Comparison of ENCODE assay signal across 15 cellular contexts in the genomic region with DNA sequence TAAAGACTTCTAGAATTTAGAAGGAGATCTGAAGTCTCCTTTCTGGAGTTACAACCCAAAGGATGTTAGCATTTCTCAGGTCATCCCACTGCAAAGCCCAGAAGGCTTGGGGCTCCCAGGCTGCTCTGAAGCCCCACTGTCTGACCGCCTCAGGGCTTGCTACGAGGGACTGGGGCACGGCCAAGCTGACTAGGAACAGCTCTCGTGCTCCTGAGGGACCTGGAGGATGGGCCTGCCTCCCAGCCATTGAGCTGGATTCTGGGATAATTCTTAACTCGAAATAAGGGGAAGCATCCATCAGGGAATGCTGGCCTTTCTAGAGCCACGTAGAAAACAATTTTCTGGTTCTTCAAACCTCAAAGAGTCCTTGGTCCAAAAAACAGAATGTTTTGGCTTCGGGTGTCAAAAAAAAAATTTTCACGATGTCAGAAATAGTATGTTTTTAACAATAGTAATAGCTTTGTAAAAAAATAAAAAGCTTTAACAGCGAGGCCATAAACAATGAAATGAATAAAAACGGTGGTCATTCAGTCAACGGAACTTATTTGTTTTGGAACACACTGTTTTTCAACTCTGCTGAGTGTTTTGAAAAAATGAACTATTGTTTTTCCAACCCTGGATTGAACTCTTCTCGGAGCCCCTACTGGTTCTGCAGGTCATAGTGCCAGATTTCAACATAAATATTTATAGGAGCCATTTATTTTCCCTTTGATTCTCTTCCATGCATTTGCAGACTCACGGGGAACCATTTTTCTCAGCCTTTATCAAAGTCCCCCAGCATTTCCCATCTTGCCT. TPM values are rescaled to one million over a fixed set of nuclear protein-coding genes. Genes with fewer than 3 reads are reported as not detected.
DNase-seq lines count a peak whose midpoint lies in the region; ATAC-seq and TF ChIP-seq lines count a peak whose summit lies in the region.
"Had no signal": no experiment of that assay in that cellular context is flagged by ENCODE, and none has a peak within 500 bp of the region (broad histone marks: within the 10 kb centered on the region; RNA-seq: fewer than 3 reads in every experiment).

No MANE protein-coding gene starts in this region.

- H3K4me1 ChIP-seq in BLaER1 treated with 17β-estradiol and CSF1 and Interleukin-3, amounts not matched to agents 10 nM and 100 nM = peaks cover 52 to 76% (median 62%) of the 10 kb centered on the region in 10 experiments
- peaks cover 8 to 62% of the 10 kb centered on the region in 2 donors for H3K4me1 ChIP-seq in adrenal gland (replicated peaks in 1 of 2)
- H3K4me1 ChIP-seq in skeletal muscle tissue (ENCODE audit: control insufficient read depth in 3 of 3, insufficient read depth in 3 of 3, low read length in 3 of 3) = peaks cover 16 to 43% (median 23%) of the 10 kb centered on the region in 3 donors

- no peaks in the 10 kb centered on the region for H3K9me3 ChIP-seq in BLaER1 treated with 17β-estradiol and CSF1 and Interleukin-3, amounts not matched to agents 10 nM and 100 nM (replicated peaks in 1 of 11)
- no peaks in the 10 kb centered on the region for H3K9me3 ChIP-seq in adrenal gland (replicated peaks in 1 of 3)
- no peaks in the 10 kb centered on the region for H3K9me3 ChIP-seq in skeletal muscle tissue (ENCODE audit: control insufficient read depth in 3 of 3, low read length in 3 of 3)

- no peaks in the 10 kb centered on the region for H4K20me1 ChIP-seq in BLaER1 treated with 17β-estradiol and CSF1 and Interleukin-3, amounts not matched to agents 10 nM and 100 nM

- TF ChIP-seq POLR2A in adrenal gland (IDR thresholded peaks at IDR 0.05) = no peak

- no peaks in the 10 kb centered on the region for H3K27me3 ChIP-seq in BLaER1 treated with 17β-estradiol and CSF1 and Interleukin-3, amounts not matched to agents 10 nM and 100 nM
- H3K27me3 ChIP-seq in adrenal gland = no peaks in the 10 kb centered on the region
- H3K27me3 ChIP-seq in skeletal muscle tissue (ENCODE audit: control insufficient read depth in 3 of 3, insufficient read depth in 3 of 3, low read length in 3 of 3) = peaks cover 0 to 26% (median 5%) of the 10 kb centered on the region in 3 donors

- no peak for ATAC-seq in left ventricle myocardium superior
- ATAC-seq in HG02610 (IDR thresholded peaks at IDR 0.05; ENCODE audit: unreplicated experiment) = no peak

- H3K9ac ChIP-seq in BLaER1 treated with 17β-estradiol and CSF1 and Interleukin-3, amounts not matched to agents 10 nM and 100 nM = no peak overlapping the region
- no peak overlapping the region for H3K9ac ChIP-seq in skeletal muscle tissue (ENCODE audit: low read depth in 1 of 3, low read length in 3 of 3)

- H3K27ac ChIP-seq in BLaER1 treated with 17β-estradiol and CSF1 and Interleukin-3, amounts not matched to agents 10 nM and 100 nM = peak overlapping the region in 4 of 11 experiments; percentile 65 to 82 (median 80); a peak in 6 of 22 replicates
- H3K27ac ChIP-seq in adrenal gland (peak overlapping the region in 3 of 5 donors; percentile 27 to 84 (median 69)), skeletal muscle tissue (ENCODE audit: low read depth, low read length) (peak overlapping the region; percentile 66)
- H3K27ac ChIP-seq: VCaP had no signal

- intact Hi-C loops in adrenal gland (cut with DNase I) (no loop called here), left ventricle myocardium superior (cut with micrococcal nuclease) (no loop called here)

- WGBS in adrenal gland, 4 donors = 58 to 70% (median 68%) methylated on average over 12 to 13 of the region's 13 CpGs

- no peak for TF ChIP-seq CTCF in adrenal gland (IDR thresholded peaks at IDR 0.05)
- TF ChIP-seq CTCF in GM20000 (IDR thresholded peaks at IDR 0.05; ENCODE audit: extremely low read depth, missing control alignments) = no peak
- no peak for TF ChIP-seq CTCF in foreskin fibroblast (IDR thresholded peaks at IDR 0.05; ENCODE audit: low read depth, low read length)

- no peaks in the 10 kb centered on the region for H3K36me3 ChIP-seq in BLaER1 treated with 17β-estradiol and CSF1 and Interleukin-3, amounts not matched to agents 10 nM and 100 nM
- H3K36me3 ChIP-seq in adrenal gland (replicated peaks in 1 of 2) (no peaks in the 10 kb centered on the region), skeletal muscle tissue (ENCODE audit: control insufficient read depth in 3 of 3, insufficient read depth in 3 of 3, low read length in 3 of 3) (no peaks in the 10 kb centered on the region)

- no peak for DNase-seq in adrenal gland
- DNase-seq in left ventricle myocardium superior = peak; percentile 57
- no peak for DNase-seq in HT-29 (ENCODE audit: low spot score)
- no peak for DNase-seq in GM20000 (ENCODE audit: low spot score)
- no peak for DNase-seq in foreskin fibroblast
- DNase-seq: activated T-cell treated with anti-CD3 and anti-CD28 coated beads, Interleukin-2, amount 50 U/mL, for 4 hours; amygdala; DND-41; midbrain; NCI-H2081 treated with DMSO at 0.1 percent for 48 hours had no signal

- peak overlapping the region in 7 of 11 experiments; percentile 86 to 97 (median 95); a peak in 14 of 22 replicates for H3K4me2 ChIP-seq in BLaER1 treated with 17β-estradiol and CSF1 and Interleukin-3, amounts not matched to agents 10 nM and 100 nM

- H3K4me3 ChIP-seq in BLaER1 treated with 17β-estradiol and CSF1 and Interleukin-3, amounts not matched to agents 10 nM and 100 nM = no peak overlapping the region
- H3K4me3 ChIP-seq in adrenal gland = no peak overlapping the region
- no peak overlapping the region for H3K4me3 ChIP-seq in skeletal muscle tissue (ENCODE audit: low read length in 3 of 3)
- no peak overlapping the region for H3K4me3 ChIP-seq in foreskin fibroblast (ENCODE audit: low read depth in 1 of 2, low read length in 2 of 2)

RNA-seq across cellular contexts. Expression of a gene that starts 16.4 kb away (rescaled TPM):
- total RNA-seq in adrenal gland (100 to 1,000 TPM; 176 to 306 (median 244) TPM), left ventricle myocardium superior (129 TPM), skeletal muscle tissue (76.2 TPM)
- 100 to 1,000 TPM in 1 of 3 donors, 10 to 100 TPM in 2; 26.4 to 570 (median 82.6) TPM for polyA plus RNA-seq in adrenal gland
- total RNA-seq in HT-29 (2014; rRNA removed; shearing (Covaris generic)) = 45.1 and 46.1 TPM in 2 replicates

RNA-seq across cellular contexts. Expression of a gene that starts 46.2 kb away (rescaled TPM):
- 1 to 10 TPM; 1.3 to 7.9 (median 2.8) TPM for total RNA-seq in adrenal gland
- 1 to 10 TPM; 1.2 to 4.1 (median 2.3) TPM for polyA plus RNA-seq in adrenal gland
- 0.37 TPM for total RNA-seq in left ventricle myocardium superior
- 3.1 TPM for total RNA-seq in skeletal muscle tissue
- not detected in 2 replicates for total RNA-seq in HT-29 (2014; rRNA removed; shearing (Covaris generic))
- total RNA-seq: SK-MEL-5 had no signal

RNA-seq across cellular contexts. Expression of a gene that starts 50.5 kb away (rescaled TPM):
- total RNA-seq in adrenal gland (not detected), left ventricle myocardium superior (not detected), skeletal muscle tissue (not detected)
- polyA plus RNA-seq in adrenal gland = under 1 TPM in 1 of 3 donors, not detected in 2; 0.03 TPM
- total RNA-seq in HT-29 (2014; rRNA removed; shearing (Covaris generic)) = not detected in 2 replicates
- total RNA-seq: activated T-cell treated with anti-CD3 and anti-CD28 coated beads, Interleukin-2, amount 50 U/mL, for 4 hours; SK-MEL-5 had no signal
